ENCODE assay signal across 8 cellular contexts in the genomic region with DNA sequence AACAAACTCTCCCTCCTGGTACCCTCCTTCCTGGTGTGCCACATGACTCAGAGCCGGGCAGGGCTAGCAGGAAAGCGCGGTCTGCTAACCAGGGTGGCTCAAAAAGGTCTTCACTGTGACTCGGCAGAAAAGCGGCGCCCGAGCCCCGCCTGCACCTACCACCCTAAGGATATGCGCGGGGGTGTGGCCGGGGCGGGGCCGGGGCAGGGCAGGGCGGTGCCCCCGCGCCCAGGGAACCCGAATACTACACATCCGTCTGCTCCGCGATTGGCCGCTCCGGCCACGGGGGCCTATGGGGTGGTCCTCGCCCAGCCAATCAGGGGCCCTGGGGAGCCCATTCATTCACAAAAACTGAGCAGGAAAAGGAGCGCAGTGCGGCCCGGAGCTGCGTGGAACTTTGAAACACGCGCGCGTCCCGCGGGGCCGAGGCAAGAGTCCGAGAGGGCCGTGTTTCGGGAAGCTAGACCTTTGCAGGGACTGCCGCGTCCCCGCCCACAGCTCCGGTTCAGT. TPM values are rescaled to one million over a fixed set of nuclear protein-coding genes. Genes with fewer than 3 reads are reported as not detected.
DNase-seq lines count a peak whose midpoint lies in the region; ATAC-seq lines count a peak whose summit lies in the region.

No MANE protein-coding gene starts in this region.

- H3K4me1 ChIP-seq in CD4-positive, alpha-beta memory T cell (ENCODE audit: insufficient read depth, low read length): peaks cover 12% of the 10 kb centered on the region

- H3K4me3 ChIP-seq in CD4-positive, alpha-beta memory T cell (ENCODE audit: low read length in 2 of 2): peak overlapping the region; percentile 78 to 82

- H3K27me3 ChIP-seq in CD4-positive, alpha-beta memory T cell (ENCODE audit: insufficient read depth, low read length): no peaks in the 10 kb centered on the region

- CTCF ChIA-PET in CD4-positive, alpha-beta memory T cell (lab: Charles Lee; ENCODE audit: partially characterized antibody): interaction anchor here (0.5 to 3.1 kb wide), 5 partner anchors 10 to 132 kb away, joined by 3 to 16 read pairs (median 4); no protein-coding TSS in a partner anchor

- H3K4me3 Mint-ChIP-seq in CD4-positive, alpha-beta memory T cell: peak overlapping the region; percentile 88 to 98 (median 93)

- H3K27ac ChIP-seq in CD4-positive, alpha-beta memory T cell (ENCODE audit: low read depth, low read length): peak overlapping the region; percentile 60

- peaks cover 0 to 9% of the 10 kb centered on the region in 2 donors for H3K36me3 Mint-ChIP-seq in CD4-positive, alpha-beta memory T cell

- peak; percentile 86 to 92 (median 87) for DNase-seq in CD4-positive, alpha-beta memory T cell
- DNase-seq in NCI-H774 (lab: John Stamatoyannopoulos, UW) (peak; percentile 97), lung microvascular endothelial cell (ENCODE audit: low read depth in 2 of 2) (peak; percentile 74 to 79)
- DNase-seq in activated CD4-positive, alpha-beta T cell treated with anti-CD3 and anti-CD28 coated beads, Interleukin-2, amount 50 U/mL, for 48 hours: peak; percentile 96 to 97
- peak; percentile 85 for DNase-seq in effector CD4-positive, alpha-beta T cell
- peak; percentile 87 to 97 (median 90) for DNase-seq in stimulated activated CD4-positive, alpha-beta T cell treated with anti-CD3 and anti-CD28 coated beads, TNF-alpha, amount 100 ng/mL, for 24 hours (ENCODE audit: low read depth in 3 of 3)

- intact Hi-C loops in CD4-positive, alpha-beta memory T cell (cut with micrococcal nuclease): loop anchor here (1.0 to 5.0 kb wide), 5 partner anchors 34 to 129 kb away; partner anchors contain the start of genes CPT2 and MAGOH

- H3K27ac Mint-ChIP-seq in CD4-positive, alpha-beta memory T cell: peak overlapping the region; percentile 84 to 94 (median 89)

- POLR2A ChIA-PET in CD4-positive, alpha-beta memory T cell (lab: Charles Lee; ENCODE audit: partially characterized antibody): interaction anchor here (0.9 to 3.1 kb wide), 9 partner anchors 9 to 620 kb away, joined by 4 to 31 read pairs (median 6); partner anchors contain the start of genes CPT2, IFT25 and LRRC42

- no peaks in the 10 kb centered on the region for H3K36me3 ChIP-seq in CD4-positive, alpha-beta memory T cell (ENCODE audit: insufficient read depth, low read length)

- H3K9me3 ChIP-seq in CD4-positive, alpha-beta memory T cell (ENCODE audit: control insufficient read depth in 1 of 2, low read length in 2 of 2): no peaks in the 10 kb centered on the region

- H3K27me3 Mint-ChIP-seq in CD4-positive, alpha-beta memory T cell: no peaks in the 10 kb centered on the region

- no peaks in the 10 kb centered on the region for H3K9me3 Mint-ChIP-seq in CD4-positive, alpha-beta memory T cell

- ATAC-seq in GM19438 (IDR thresholded peaks at IDR 0.05; ENCODE audit: low read depth, unreplicated experiment) (peak; percentile 80), HG03565 (IDR thresholded peaks at IDR 0.05; ENCODE audit: unreplicated experiment) (peak; percentile 84)

- H3K4me1 Mint-ChIP-seq in CD4-positive, alpha-beta memory T cell: peaks cover 11 to 30% (median 19%) of the 10 kb centered on the region in 4 donors

RNA-seq across cellular contexts. Expression of gene LRP8, which starts 1.7 kb away (rescaled TPM):
- 10 to 100 TPM; 16.3 to 17.6 TPM for total RNA-seq in CD4-positive, alpha-beta memory T cell
- polyA plus RNA-seq in CD4-positive, alpha-beta memory T cell: 1 to 10 TPM in 1 of 2 donors, under 1 TPM in 1; 0.91 to 3.7 TPM
- 7.7 and 14.2 TPM in 2 replicates for total RNA-seq in lung microvascular endothelial cell

Comparison
In these comparisons a context has a peak if more than half of its experiments do, and no peak if none do; other contexts are left out.
1. Peak in every context shown above with its lines: DNase-seq, ATAC-seq, H3K4me3 ChIP-seq and H3K27ac ChIP-seq.